ENCODE assay signal across 1 cellular context in the genomic region with DNA sequence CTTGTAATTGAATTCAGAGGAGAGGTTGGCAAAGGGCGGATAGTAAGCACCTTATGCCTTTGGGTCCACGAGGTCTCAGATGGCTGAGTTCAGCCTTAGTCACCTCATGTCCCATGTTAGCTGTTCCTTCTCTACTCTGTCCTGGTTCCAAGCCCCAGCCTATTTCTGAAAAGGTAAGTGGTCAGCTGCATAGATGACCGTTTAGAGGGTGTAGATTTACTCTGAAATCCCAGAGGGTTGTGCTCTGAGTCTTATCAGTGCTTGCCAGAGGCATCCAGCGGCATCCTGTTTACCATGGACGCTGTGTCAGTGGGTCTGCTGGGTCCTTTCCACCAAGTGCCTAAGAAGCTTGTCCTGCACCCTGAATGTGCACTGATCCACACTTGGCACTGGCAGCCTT.
TF ChIP-seq lines count a peak whose summit lies in the region.

No MANE protein-coding gene starts in this region.

TF ChIP-seq in HepG2, 621 proteins besides CTCF, POLR2A, EP300 and RAD21:
- TF ChIP-seq ZNF781 (CRISPR knock-in tag; IDR thresholded peaks at IDR 0.05; ENCODE audit: borderline replicate concordance, not compliant biosample characterization) (no peak), ZFP37 (CRISPR knock-in tag; IDR thresholded peaks at IDR 0.05; ENCODE audit: borderline replicate concordance) (no peak), MTF1 (CRISPR knock-in tag; IDR thresholded peaks at IDR 0.05) (no peak), HMG20A (CRISPR knock-in tag; IDR thresholded peaks at IDR 0.05; ENCODE audit: borderline replicate concordance) (no peak), RBM39 (IDR thresholded peaks at IDR 0.05; ENCODE audit: low read depth, low read length, poor library complexity, severe bottlenecking) (no peak), ZNF547 (CRISPR knock-in tag; IDR thresholded peaks at IDR 0.05) (no peak), ZNF350 (CRISPR knock-in tag; IDR thresholded peaks at IDR 0.05; ENCODE audit: borderline replicate concordance, low read depth) (no peak), RELA (CRISPR knock-in tag; IDR thresholded peaks at IDR 0.05) (no peak), ZFY (CRISPR knock-in tag; IDR thresholded peaks at IDR 0.05) (no peak), ZNF556 (CRISPR knock-in tag; IDR thresholded peaks at IDR 0.05; ENCODE audit: borderline replicate concordance) (no peak), ZNF607 (CRISPR knock-in tag; IDR thresholded peaks at IDR 0.05; ENCODE audit: borderline replicate concordance) (no peak), ZNF598 (CRISPR knock-in tag; IDR thresholded peaks at IDR 0.05; ENCODE audit: borderline replicate concordance) (no peak)
- TF ChIP-seq, protein P1, sequence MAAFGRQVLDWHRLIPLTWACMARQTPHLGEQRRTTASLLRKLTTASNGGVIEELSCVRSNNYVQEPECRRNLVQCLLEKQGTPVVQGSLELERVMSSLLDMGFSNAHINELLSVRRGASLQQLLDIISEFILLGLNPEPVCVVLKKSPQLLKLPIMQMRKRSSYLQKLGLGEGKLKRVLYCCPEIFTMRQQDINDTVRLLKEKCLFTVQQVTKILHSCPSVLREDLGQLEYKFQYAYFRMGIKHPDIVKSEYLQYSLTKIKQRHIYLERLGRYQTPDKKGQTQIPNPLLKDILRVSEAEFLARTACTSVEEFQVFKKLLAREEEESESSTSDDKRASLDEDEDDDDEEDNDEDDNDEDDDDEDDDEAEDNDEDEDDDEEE (CRISPR knock-in tag; IDR thresholded peaks at IDR 0.05), result no peak
